Comparison of ENCODE assay signal across 20 cellular contexts in the genomic region with DNA sequence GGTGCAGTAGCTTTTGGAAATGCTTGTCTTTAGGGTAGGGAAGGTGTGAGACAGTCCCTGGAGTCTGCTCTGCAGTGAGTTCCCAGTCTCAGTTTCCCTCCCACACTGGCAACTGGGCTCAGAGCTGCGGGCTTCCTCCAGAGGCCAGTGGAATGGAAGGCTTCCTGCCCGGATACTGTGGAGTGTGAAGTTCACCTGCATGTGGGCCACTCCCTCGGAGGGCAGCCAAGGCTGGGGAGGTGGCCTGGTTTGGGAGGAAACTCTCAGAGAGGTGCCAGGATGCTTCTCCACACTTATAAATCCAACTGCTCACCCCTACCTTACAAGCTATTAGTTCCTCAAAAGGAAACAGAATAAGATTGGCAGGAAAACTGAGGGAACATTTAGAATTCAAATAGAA. TPM values are rescaled to one million over a fixed set of nuclear protein-coding genes. Genes with fewer than 3 reads are reported as not detected.
A peak's percentile ranks its signal among the peaks of the same experiment; 100 is the strongest.
DNase-seq lines count a peak whose midpoint lies in the region; ATAC-seq, FAIRE-seq and TF ChIP-seq lines count a peak whose summit lies in the region.
"Had no signal": no experiment of that assay in that cellular context is flagged by ENCODE, and none has a peak within 500 bp of the region (broad histone marks: within the 10 kb centered on the region; RNA-seq: fewer than 3 reads in every experiment).

No MANE protein-coding gene starts in this region.

- H3K27me3 ChIP-seq in Peyer's patch: no peaks in the 10 kb centered on the region
- H3K27me3 ChIP-seq in esophagus (ENCODE audit: control insufficient read depth in 1 of 2, insufficient read depth in 2 of 2, low read length in 2 of 2): no peaks in the 10 kb centered on the region
- no peaks in the 10 kb centered on the region for H3K27me3 ChIP-seq in mucosa of stomach (ENCODE audit: control insufficient read depth, insufficient read depth, low read length)
- H3K27me3 ChIP-seq: adrenal gland, tibial nerve had no signal

- DNase-seq in A549 (ENCODE audit: low read depth in 1 of 2, low spot score in 1 of 2): no peak
- peak in 2 of 3 donors; percentile 63 to 69 for DNase-seq in Peyer's patch
- DNase-seq in NCI-H146 treated with DMSO at 0.1 percent for 48 hours (lab: John Stamatoyannopoulos, UW; ENCODE audit: unreplicated experiment): no peak
- no peak for DNase-seq in activated T-cell treated with anti-CD3 and anti-CD28 coated beads, Interleukin-2, amount 50 U/mL, for 48 hours
- DNase-seq: ACHN; activated CD4-positive, alpha-beta T cell treated with anti-CD3 and anti-CD28 coated beads for 36 hours; activated effector memory CD4-positive, alpha-beta T cell treated with anti-CD3 and anti-CD28 coated beads, Interleukin-2, amount 50 U/mL, for 16 hours; adrenal gland; CD4-positive, alpha-beta T cell; cerebellar nuclear complex; NCI-H187; psoas muscle; stimulated activated naive B cell treated with anti-CD40 and anti-IgM and Interleukin-4, amounts not matched to agents 10 μg/mL and 1 μg/mL and 100 μg/mL, for 72 hours had no signal

- H3K4me1 ChIP-seq in A549 (peaks cover 37% of the 10 kb centered on the region), Peyer's patch (peaks cover 0 to 6% (median 0%) of the 10 kb centered on the region in 4 donors), esophagus (ENCODE audit: control insufficient read depth in 2 of 2, insufficient read depth in 2 of 2, low read length in 1 of 2) (peaks cover 0 to 12% of the 10 kb centered on the region in 2 donors), mucosa of stomach (ENCODE audit: control insufficient read depth, insufficient read depth, low read length) (peaks cover 17% of the 10 kb centered on the region)
- H3K4me1 ChIP-seq: adrenal gland, psoas muscle, tibial nerve had no signal

- peak in 1 of 2 experiments; percentile 8; a peak in 2 of 6 replicates for ATAC-seq in A549
- no peak for ATAC-seq in GM21723 (IDR thresholded peaks at IDR 0.05; ENCODE audit: unreplicated experiment)
- ATAC-seq in GM18867 (IDR thresholded peaks at IDR 0.05; ENCODE audit: unreplicated experiment): no peak
- ATAC-seq: activated CD4-positive, alpha-beta T cell treated with anti-CD3 and anti-CD28 coated beads for 36 hours; natural killer cell treated with Interleukin-12 subunit alpha and Interleukin-12 subunit beta and Interleukin-15 and Interleukin-18, amount 100 ng/mL, for 72 hours; psoas muscle; stimulated activated naive B cell treated with anti-CD40 and anti-IgM and Interleukin-4, amounts not matched to agents 10 μg/mL and 1 μg/mL and 100 μg/mL, for 72 hours had no signal

- no peaks in the 10 kb centered on the region for H3K9me3 ChIP-seq in A549
- no peaks in the 10 kb centered on the region for H3K9me3 ChIP-seq in Peyer's patch
- H3K9me3 ChIP-seq in esophagus (ENCODE audit: control insufficient read depth in 2 of 2, insufficient read depth in 1 of 2, low read depth in 1 of 2, low read length in 1 of 2): no peaks in the 10 kb centered on the region
- H3K9me3 ChIP-seq in mucosa of stomach (ENCODE audit: control insufficient read depth, low read length): no peaks in the 10 kb centered on the region
- H3K9me3 ChIP-seq: adrenal gland, psoas muscle, tibial nerve had no signal

- TF ChIP-seq CTCF in A549 (IDR thresholded peaks at IDR 0.05) (no peak), Peyer's patch (IDR thresholded peaks at IDR 0.05) (no peak)

- no peak for FAIRE-seq in A549 (lab: Jason Lieb, UNC)

- H3K36me3 ChIP-seq in Peyer's patch (no peaks in the 10 kb centered on the region), esophagus (ENCODE audit: control insufficient read depth in 2 of 2, insufficient read depth in 2 of 2, low read length in 1 of 2) (no peaks in the 10 kb centered on the region), mucosa of stomach (ENCODE audit: control insufficient read depth, insufficient read depth, low read length) (no peaks in the 10 kb centered on the region)
- H3K36me3 ChIP-seq: adrenal gland, tibial nerve had no signal

- TF ChIP-seq EP300 in A549 (IDR thresholded peaks at IDR 0.05): no peak

- peak overlapping the region; percentile 70 for H3K4me2 ChIP-seq in A549

- H3K9ac ChIP-seq in mucosa of stomach (ENCODE audit: low read length): peak overlapping the region; percentile 13

- WGBS in A549 (ENCODE audit: missing lambda C conversion rate): 58% methylated on average over 3 of the region's 3 CpGs
- 34 to 47% methylated on average over 3 of the region's 3 CpGs for WGBS in esophagus, 2 donors

- CTCF ChIA-PET in A549 (lab: Yijun Ruan, JAX): interaction anchor here (1.1 to 1.7 kb wide), 4 partner anchors 20 to 140 kb away, joined by 3 to 4 read pairs (median 4); no protein-coding TSS in a partner anchor

- POLR2A ChIA-PET in A549 (lab: Yijun Ruan, JAX): no interaction called here

- H3K27ac ChIP-seq in A549 (peak overlapping the region; percentile 77 to 84), Peyer's patch (peak overlapping the region in 1 of 4 donors; percentile 40), esophagus (ENCODE audit: low read depth in 2 of 2, low read length in 1 of 2) (peak overlapping the region; percentile 78 to 97)
- H3K27ac ChIP-seq: adrenal gland, psoas muscle, tibial nerve had no signal

- no peak for TF ChIP-seq RAD21 in A549 (conservative IDR thresholded peaks at IDR 0.05 in 1 of 2, IDR thresholded peaks at IDR 0.05 in 1 of 2)

- TF ChIP-seq POLR2A in A549 (IDR thresholded peaks at IDR 0.05; ENCODE audit: low read length): no peak
- no peak for TF ChIP-seq POLR2A in Peyer's patch (IDR thresholded peaks at IDR 0.05)

- H3K4me3 ChIP-seq in A549 (no peak overlapping the region), Peyer's patch (no peak overlapping the region), esophagus (ENCODE audit: low read depth in 1 of 2, low read length in 2 of 2) (no peak overlapping the region), mucosa of stomach (ENCODE audit: low read length) (no peak overlapping the region)
- H3K4me3 ChIP-seq: adrenal gland, lung, psoas muscle, tibial nerve had no signal

TF ChIP-seq in A549, 52 proteins besides CTCF, POLR2A, EP300 and RAD21:
- TF ChIP-seq ZC3H11A (IDR thresholded peaks at IDR 0.05): no peak

RNA-seq across cellular contexts. Expression of a gene that starts 18.1 kb away (rescaled TPM):
- polyA plus RNA-seq in A549 (2011; rRNA removed): 99.2 and 119 TPM in 2 replicates
- polyA plus RNA-seq in A549 (2012; cell fraction: cytosol; rRNA removed): 20.6 and 26.7 TPM in 2 replicates
- 20.0 and 30.7 TPM in 2 replicates for polyA plus RNA-seq in A549 (2012; cell fraction: nucleus; rRNA removed)
- polyA plus RNA-seq in A549 (2017; fragmentation: RNase III; extraction: RNeasy Plus Mini Kit Qiagen cat#74134 plus additional on column Dnase treatment): 61.4 to 73.5 TPM (median 69.9 TPM) in 3 replicates
- 47.4 and 49.8 TPM in 2 replicates for polyA minus RNA-seq in A549 (2011; rRNA and poly(A)+ RNA removed)
- total RNA-seq in Peyer's patch: 10 to 100 TPM; 33.5 to 59.4 (median 51.4) TPM
- 10 to 100 TPM; 31.1 to 51.1 TPM for polyA plus RNA-seq in esophagus

Comparison
In these comparisons a context has a peak if more than half of its experiments do, and no peak if none do; other contexts are left out.
1. DNase-seq: peak in Peyer's patch (2 of 3); none in A549 (0 of 2), NCI-H146 treated with DMSO at 0.1 percent for 48 hours (single experiment) and activated T-cell treated with anti-CD3 and anti-CD28 coated beads, Interleukin-2, amount 50 U/mL, for 48 hours (0 of 2).